In genomic region chrX:78595901-78596502, GRCh38 we compare ENCODE assay signal across 12 cellular contexts.
A peak's percentile ranks its signal among the peaks of the same experiment; 100 is the strongest.
DNase-seq lines count a peak whose midpoint lies in the region; ATAC-seq and TF ChIP-seq lines count a peak whose summit lies in the region.
"Had no signal": no experiment of that assay in that cellular context is flagged by ENCODE, and none has a peak within 500 bp of the region (broad histone marks: within the 10 kb centered on the region; RNA-seq: fewer than 3 reads in every experiment).

No MANE protein-coding gene starts in this region.

- no peaks in the 10 kb centered on the region for H3K9me3 ChIP-seq in OCI-LY3 (ENCODE audit: insufficient read depth, low read length)
- H3K9me3 ChIP-seq: BE2C, SJSA1 had no signal

- TF ChIP-seq CTCF in OCI-LY3 (IDR thresholded peaks at IDR 0.05; ENCODE audit: low read depth, low read length), result peak; percentile 78

- H3K27ac Mint-ChIP-seq in stimulated activated naive CD8-positive, alpha-beta T cell treated with anti-CD3 and anti-CD28 coated beads, Interleukin-15, amount 100 ng/mL, for 72 hours, result no peak overlapping the region
- H3K27ac Mint-ChIP-seq: dendritic cell treated with granulocyte-macrophage colony-stimulating factor and Interleukin-4, amounts not matched to agents 40 ng/mL and 50 ng/mL, for 4 days had no signal

- H3K9me3 Mint-ChIP-seq in stimulated activated naive CD8-positive, alpha-beta T cell treated with anti-CD3 and anti-CD28 coated beads, Interleukin-15, amount 100 ng/mL, for 72 hours, result peaks cover 12 to 16% of the 10 kb centered on the region in 2 donors

- H4K20me1 ChIP-seq in OCI-LY3 (ENCODE audit: insufficient read depth, low read length), result no peaks in the 10 kb centered on the region

- peak; percentile 9 for DNase-seq in activated naive CD4-positive, alpha-beta T cell treated with anti-CD3 and anti-CD28 coated beads, Interleukin-2, amount 50 U/mL, for 16 hours
- DNase-seq in activated naive CD4-positive, alpha-beta T cell (lab: John Stamatoyannopoulos, UW), result no peak
- DNase-seq in fibroblast of gingiva (ENCODE audit: low read depth), result peak; percentile 0
- peak in 1 of 2 donors; percentile 0 for DNase-seq in stimulated activated naive CD8-positive, alpha-beta T cell treated with anti-CD3 and anti-CD28 coated beads, Interleukin-15, amount 100 ng/mL, for 72 hours
- DNase-seq in midbrain (lab: John Stamatoyannopoulos, UW), result no peak
- DNase-seq in amygdala (lab: John Stamatoyannopoulos, UW), result no peak
- DNase-seq: BE2C, NCI-H187 treated with DMSO at 0.1 percent for 48 hours had no signal

- no peaks in the 10 kb centered on the region for H3K4me1 Mint-ChIP-seq in stimulated activated naive CD8-positive, alpha-beta T cell treated with anti-CD3 and anti-CD28 coated beads, Interleukin-15, amount 100 ng/mL, for 72 hours

- H3K27ac ChIP-seq in OCI-LY3 (ENCODE audit: low read length), result no peak overlapping the region
- H3K27ac ChIP-seq: SJSA1 had no signal

- H3K79me2 ChIP-seq in OCI-LY3 (ENCODE audit: low read length), result no peaks in the 10 kb centered on the region

- H3K27me3 Mint-ChIP-seq in stimulated activated naive CD8-positive, alpha-beta T cell treated with anti-CD3 and anti-CD28 coated beads, Interleukin-15, amount 100 ng/mL, for 72 hours, result no peaks in the 10 kb centered on the region
- H3K27me3 Mint-ChIP-seq: dendritic cell treated with granulocyte-macrophage colony-stimulating factor and Interleukin-4, amounts not matched to agents 40 ng/mL and 50 ng/mL, for 4 days had no signal

- peak; percentile 60 for ATAC-seq in stimulated activated naive CD8-positive, alpha-beta T cell treated with anti-CD3 and anti-CD28 coated beads, Interleukin-15, amount 100 ng/mL, for 72 hours
- ATAC-seq in HG02973 (IDR thresholded peaks at IDR 0.05; ENCODE audit: unreplicated experiment), result no peak

- H3K36me3 ChIP-seq in OCI-LY3 (replicated peaks; ENCODE audit: low read depth, low read length), result no peaks in the 10 kb centered on the region
- H3K36me3 ChIP-seq: BE2C, SJSA1 had no signal

- no peak overlapping the region for H3K9ac ChIP-seq in OCI-LY3 (ENCODE audit: low read length)

- no peak overlapping the region for H3K4me3 Mint-ChIP-seq in stimulated activated naive CD8-positive, alpha-beta T cell treated with anti-CD3 and anti-CD28 coated beads, Interleukin-15, amount 100 ng/mL, for 72 hours
- H3K4me3 Mint-ChIP-seq: dendritic cell treated with granulocyte-macrophage colony-stimulating factor and Interleukin-4, amounts not matched to agents 40 ng/mL and 50 ng/mL, for 4 days had no signal

- 0 out of 2 replicates have a peak, but pooled peaks cover 6% of the 10 kb centered on the region for H3K4me1 ChIP-seq in OCI-LY3 (ENCODE audit: low read length)
- H3K4me1 ChIP-seq: BE2C, SJSA1 had no signal

- peak overlapping the region; percentile 65 for H3K4me2 ChIP-seq in OCI-LY3 (ENCODE audit: low read length)

- H2AFZ ChIP-seq in OCI-LY3 (ENCODE audit: low read depth, low read length), result peak overlapping the region; percentile 88

- no peaks in the 10 kb centered on the region for H3K27me3 ChIP-seq in OCI-LY3 (ENCODE audit: low read depth, low read length)
- H3K27me3 ChIP-seq: BE2C, SJSA1 had no signal

- peak overlapping the region; percentile 55; the same call in 1 of the 2 replicates for H3K4me3 ChIP-seq in OCI-LY3 (ENCODE audit: low read length)
- H3K4me3 ChIP-seq: SJSA1 had no signal

Comparison
In these comparisons a context has a peak if more than half of its experiments do, and no peak if none do; other contexts are left out.
1. DNase-seq: peak in activated naive CD4-positive, alpha-beta T cell treated with anti-CD3 and anti-CD28 coated beads, Interleukin-2, amount 50 U/mL, for 16 hours (single experiment) and fibroblast of gingiva (single experiment); none in activated naive CD4-positive, alpha-beta T cell (0 of 4), midbrain (single experiment) and amygdala (0 of 56).